38 cellular contexts compared by ENCODE assay signal in the genomic region with DNA sequence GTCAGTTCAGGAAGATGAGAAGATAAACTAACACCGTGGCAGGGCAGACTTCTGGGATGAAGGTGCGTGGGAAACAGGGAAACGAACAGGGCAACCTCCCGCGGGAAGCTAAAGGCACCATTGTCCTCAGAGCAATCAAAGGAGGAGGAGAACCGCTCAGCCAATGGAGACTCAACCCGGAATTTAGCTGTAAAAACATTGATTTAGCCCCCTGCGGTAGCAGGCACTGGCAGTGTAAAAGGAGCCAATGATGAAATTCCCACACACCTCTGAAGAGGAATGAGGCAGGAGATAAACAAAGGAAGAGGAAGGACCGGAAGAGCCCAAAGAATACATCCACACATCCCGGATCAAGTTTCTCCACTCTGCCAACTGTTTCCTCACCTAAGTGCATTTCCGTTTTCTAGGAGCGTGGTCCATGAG. TPM values are rescaled to one million over a fixed set of nuclear protein-coding genes. Genes with fewer than 3 reads are reported as not detected.
DNase-seq lines count a peak whose midpoint lies in the region; ATAC-seq and TF ChIP-seq lines count a peak whose summit lies in the region.
"Had no signal": no experiment of that assay in that cellular context is flagged by ENCODE, and none has a peak within 500 bp of the region (broad histone marks: within the 10 kb centered on the region; RNA-seq: fewer than 3 reads in every experiment).

No MANE protein-coding gene starts in this region.

- TF ChIP-seq EP300 in tibial nerve (IDR thresholded peaks at IDR 0.05), result no peak
- TF ChIP-seq EP300 in esophagus muscularis mucosa (IDR thresholded peaks at IDR 0.05), result no peak

- H3K4me3 Mint-ChIP-seq in GM23338, result peak overlapping the region; percentile 48
- no peak overlapping the region for H3K4me3 Mint-ChIP-seq in endodermal cell
- H3K4me3 Mint-ChIP-seq: activated CD4-positive, alpha-beta T cell treated with anti-CD3 and anti-CD28 coated beads for 36 hours; activated CD8-positive, alpha-beta T cell treated with anti-CD3 and anti-CD28 coated beads for 36 hours; activated naive CD4-positive, alpha-beta T cell treated with anti-CD3 and anti-CD28 coated beads, Interleukin-2, amount 10 ng/mL, durations not matched to agents 7 days and 5 days; CD4-positive, CD25-positive, alpha-beta regulatory T cell; memory B cell; neural crest cell; stimulated activated naive CD8-positive, alpha-beta T cell treated with anti-CD3 and anti-CD28 coated beads, Interleukin-15, amount 100 ng/mL, for 72 hours had no signal

- WGBS in endodermal cell (ENCODE audit: insufficient coverage in 1 of 2, insufficient read length in 1 of 2), 2 experiments, result 33 to 42% methylated on average over 10 to 12 of the region's 12 CpGs
- WGBS in tibial nerve, 2 donors, result 47 to 55% methylated on average over 12 of the region's 12 CpGs
- 74% methylated on average over 12 of the region's 12 CpGs for WGBS in esophagus muscularis mucosa

- H3K9me2 ChIP-seq in GM23338 (ENCODE audit: insufficient read depth), result no peaks in the 10 kb centered on the region

- no peak overlapping the region for H2AFZ ChIP-seq in GM23338

- H3K36me3 Mint-ChIP-seq in GM23338 (ENCODE audit: low read depth) (peaks cover 4% of the 10 kb centered on the region; the same call in 1 of the 3 replicates), endodermal cell (ENCODE audit: low read depth) (peaks cover 15% of the 10 kb centered on the region)

- H3K27ac Mint-ChIP-seq in GM23338 (0 out of 2 replicates have a peak overlapping the region, but pooled peaks have one; percentile 49), endodermal cell (peak overlapping the region; percentile 81)
- H3K27ac Mint-ChIP-seq: activated CD4-positive, alpha-beta T cell treated with anti-CD3 and anti-CD28 coated beads for 36 hours; activated CD8-positive, alpha-beta T cell treated with anti-CD3 and anti-CD28 coated beads for 36 hours; activated naive CD4-positive, alpha-beta T cell treated with anti-CD3 and anti-CD28 coated beads, Interleukin-2, amount 10 ng/mL, durations not matched to agents 7 days and 5 days; memory B cell had no signal

- H3K4me2 ChIP-seq in GM23338, result peak overlapping the region; percentile 57

- H3K27me3 Mint-ChIP-seq in GM23338 (ENCODE audit: insufficient read depth, low read depth, poor library complexity) (peaks cover 16% of the 10 kb centered on the region), endodermal cell (ENCODE audit: insufficient read depth) (peaks cover 15% of the 10 kb centered on the region)
- H3K27me3 Mint-ChIP-seq: activated CD4-positive, alpha-beta T cell treated with anti-CD3 and anti-CD28 coated beads for 36 hours; activated CD8-positive, alpha-beta T cell treated with anti-CD3 and anti-CD28 coated beads for 36 hours; activated naive CD4-positive, alpha-beta T cell treated with anti-CD3 and anti-CD28 coated beads, Interleukin-2, amount 10 ng/mL, durations not matched to agents 7 days and 5 days; CD4-positive, CD25-positive, alpha-beta regulatory T cell; memory B cell; stimulated activated naive CD8-positive, alpha-beta T cell treated with anti-CD3 and anti-CD28 coated beads, Interleukin-15, amount 100 ng/mL, for 72 hours had no signal

- peaks cover 23% of the 10 kb centered on the region for H3K4me1 Mint-ChIP-seq in GM23338
- peaks cover 22% of the 10 kb centered on the region for H3K4me1 Mint-ChIP-seq in endodermal cell
- H3K4me1 Mint-ChIP-seq: activated CD4-positive, alpha-beta T cell treated with anti-CD3 and anti-CD28 coated beads for 36 hours; activated naive CD4-positive, alpha-beta T cell treated with anti-CD3 and anti-CD28 coated beads, Interleukin-2, amount 10 ng/mL, durations not matched to agents 7 days and 5 days; memory B cell; stimulated activated naive CD8-positive, alpha-beta T cell treated with anti-CD3 and anti-CD28 coated beads, Interleukin-15, amount 100 ng/mL, for 72 hours had no signal

- H3K9me3 ChIP-seq in endodermal cell (ENCODE audit: control insufficient read depth, low read length) (peaks cover 9% of the 10 kb centered on the region), tibial nerve (peaks cover 0 to 8% (median 0%) of the 10 kb centered on the region in 4 donors), esophagus muscularis mucosa (peaks cover 0 to 7% (median 0%) of the 10 kb centered on the region in 4 donors)
- H3K9me3 ChIP-seq: adrenal gland, colonic mucosa, esophagus squamous epithelium, MG63, thoracic aorta, uterus had no signal

- H3K27ac ChIP-seq in GM23338 (ENCODE audit: low read depth), result no peak overlapping the region
- peak overlapping the region; percentile 55 for H3K27ac ChIP-seq in endodermal cell (ENCODE audit: low read depth, low read length)
- H3K27ac ChIP-seq in tibial nerve, result no peak overlapping the region
- no peak overlapping the region for H3K27ac ChIP-seq in esophagus muscularis mucosa (replicated peaks in 1 of 4)
- H3K27ac ChIP-seq: adrenal gland, brain microvascular endothelial cell, colonic mucosa, esophagus squamous epithelium, foreskin keratinocyte, thoracic aorta, uterus had no signal

- TF ChIP-seq CTCF in GM23338 (conservative IDR thresholded peaks at IDR 0.05; ENCODE audit: low read depth in 2 of 2) (no peak), endodermal cell (conservative IDR thresholded peaks at IDR 0.05) (no peak), tibial nerve (IDR thresholded peaks at IDR 0.05) (no peak), esophagus muscularis mucosa (IDR thresholded peaks at IDR 0.05) (no peak)

- no peak for TF ChIP-seq POLR2A in tibial nerve (IDR thresholded peaks at IDR 0.05)
- no peak for TF ChIP-seq POLR2A in esophagus muscularis mucosa (IDR thresholded peaks at IDR 0.05; ENCODE audit: low read depth)

- H3K4me3 ChIP-seq in GM23338, result peak overlapping the region; percentile 18
- H3K4me3 ChIP-seq in endodermal cell (ENCODE audit: low read length), result peak overlapping the region; percentile 13
- no peak overlapping the region for H3K4me3 ChIP-seq in tibial nerve
- H3K4me3 ChIP-seq in esophagus muscularis mucosa, result no peak overlapping the region
- H3K4me3 ChIP-seq: adrenal gland, colonic mucosa, esophagus squamous epithelium, MG63, thoracic aorta, uterus had no signal

- H4K20me1 ChIP-seq in GM23338 (replicated peaks; ENCODE audit: insufficient read depth), result no peaks in the 10 kb centered on the region

- peak; percentile 85 for DNase-seq in GM23338 (ENCODE audit: low spot score)
- DNase-seq in NCI-H69 (lab: John Stamatoyannopoulos, UW), result peak; percentile 71
- DNase-seq in endodermal cell, result peak; percentile 88
- DNase-seq in iPS-NIHi7 (ENCODE audit: extremely low spot score), result peak; percentile 42
- DNase-seq in tibial nerve (ENCODE audit: low spot score in 2 of 2), result no peak
- DNase-seq in esophagus muscularis mucosa (ENCODE audit: extremely low spot score), result no peak
- DNase-seq in putamen (ENCODE audit: low spot score), result no peak
- no peak for DNase-seq in T-helper 2 cell
- DNase-seq: activated CD4-positive, alpha-beta T cell treated with anti-CD3 and anti-CD28 coated beads for 36 hours; activated CD8-positive, alpha-beta memory T cell treated with anti-CD3 and anti-CD28 coated beads, Interleukin-2, amount 50 U/mL, for 48 hours; activated CD8-positive, alpha-beta T cell treated with anti-CD3 and anti-CD28 coated beads for 36 hours; activated naive CD4-positive, alpha-beta T cell treated with anti-CD3 and anti-CD28 coated beads, Interleukin-2, amount 10 ng/mL, durations not matched to agents 7 days and 5 days; adrenal gland; brain microvascular endothelial cell; Calu3; CD4-positive, CD25-positive, alpha-beta regulatory T cell; colonic mucosa; DND-41; esophagus squamous epithelium; foreskin keratinocyte; GOT3; KG1; MG63; NCI-H1105 treated with DMSO at 0.1 percent for 48 hours; NCI-H2029; NCI-H446 treated with DMSO at 0.1 percent for 48 hours; right cardiac atrium; stimulated activated CD4-positive, alpha-beta T cell treated with anti-CD3 and anti-CD28 coated beads, Interleukin-1b, Interleukin-23, amount 100 ng/mL, for 48 hours; stimulated activated CD8-positive, alpha-beta memory T cell treated with anti-CD3 and anti-CD28 coated beads, Interleukin-4, amount 100 ng/mL, for 48 hours; stimulated activated naive CD8-positive, alpha-beta T cell treated with anti-CD3 and anti-CD28 coated beads, Interleukin-15, amount 100 ng/mL, for 72 hours; T-helper 9 cell; uterus had no signal

- H3K4me1 ChIP-seq in GM23338 (ENCODE audit: insufficient read depth), result peaks cover 5% of the 10 kb centered on the region
- H3K4me1 ChIP-seq in endodermal cell (ENCODE audit: control insufficient read depth, insufficient read depth, low read length), result peaks cover 8% of the 10 kb centered on the region
- H3K4me1 ChIP-seq in tibial nerve, result no peaks in the 10 kb centered on the region
- no peaks in the 10 kb centered on the region for H3K4me1 ChIP-seq in esophagus muscularis mucosa
- H3K4me1 ChIP-seq: adrenal gland, colonic mucosa, esophagus squamous epithelium, uterus had no signal

- no peaks in the 10 kb centered on the region for H3K79me2 ChIP-seq in GM23338 (replicated peaks; ENCODE audit: insufficient read depth)

- peaks cover 13% of the 10 kb centered on the region for H3K27me3 ChIP-seq in GM23338 (ENCODE audit: insufficient read depth)
- no peaks in the 10 kb centered on the region for H3K27me3 ChIP-seq in endodermal cell (ENCODE audit: control insufficient read depth, insufficient read depth, low read length, poor library complexity, severe bottlenecking)
- no peaks in the 10 kb centered on the region for H3K27me3 ChIP-seq in tibial nerve
- no peaks in the 10 kb centered on the region for H3K27me3 ChIP-seq in esophagus muscularis mucosa
- H3K27me3 ChIP-seq: adrenal gland, brain microvascular endothelial cell, colonic mucosa, esophagus squamous epithelium, foreskin keratinocyte, MG63, uterus had no signal

- H3K36me3 ChIP-seq in GM23338 (ENCODE audit: insufficient read depth) (no peaks in the 10 kb centered on the region), endodermal cell (ENCODE audit: control insufficient read depth, insufficient read depth, low read length) (peaks cover 18% of the 10 kb centered on the region), tibial nerve (peaks cover 0 to 40% (median 0%) of the 10 kb centered on the region in 3 donors), esophagus muscularis mucosa (peaks cover 8 to 32% (median 15%) of the 10 kb centered on the region in 4 donors)
- H3K36me3 ChIP-seq: brain microvascular endothelial cell, colonic mucosa, uterus had no signal

- no peak overlapping the region for H3K9ac ChIP-seq in endodermal cell (ENCODE audit: extremely low read depth, low read length, poor library complexity, severe bottlenecking)

- intact Hi-C loops in esophagus muscularis mucosa (cut with DNase I), result no loop called here

- no peaks in the 10 kb centered on the region; the same call in 1 of the 2 replicates for H3F3A ChIP-seq in GM23338 (replicated peaks; ENCODE audit: low read depth)

- ATAC-seq in GM23338, result peak; percentile 94
- ATAC-seq: activated CD4-positive, alpha-beta T cell treated with anti-CD3 and anti-CD28 coated beads for 36 hours; activated CD8-positive, alpha-beta T cell treated with anti-CD3 and anti-CD28 coated beads for 36 hours; foreskin keratinocyte; left lobe of liver; stimulated activated naive CD8-positive, alpha-beta T cell treated with anti-CD3 and anti-CD28 coated beads, Interleukin-15, amount 100 ng/mL, for 72 hours had no signal

- H3K9me3 Mint-ChIP-seq in GM23338, result no peaks in the 10 kb centered on the region
- peaks cover 3% of the 10 kb centered on the region for H3K9me3 Mint-ChIP-seq in endodermal cell
- H3K9me3 Mint-ChIP-seq: activated CD8-positive, alpha-beta T cell treated with anti-CD3 and anti-CD28 coated beads for 36 hours; memory B cell; neural crest cell; stimulated activated naive CD8-positive, alpha-beta T cell treated with anti-CD3 and anti-CD28 coated beads, Interleukin-15, amount 100 ng/mL, for 72 hours had no signal

RNA-seq across cellular contexts. Expression of a gene that starts 19.5 kb away (rescaled TPM):
- 14.7 and 28.9 TPM in 2 replicates for total RNA-seq in GM23338 (2014; rRNA removed; shearing (Covaris generic))
- polyA plus RNA-seq in GM23338 (2016; fragmentation: Nextera tagmentation; extraction: Ambion mirVana), result 5.0 and 6.1 TPM in 2 replicates
- total RNA-seq in endodermal cell (10 to 100 TPM; 25.0 to 30.1 TPM), tibial nerve (10 to 100 TPM; 14.4 to 19.0 (median 17.4) TPM), esophagus muscularis mucosa (10 to 100 TPM; 15.9 to 25.3 (median 22.0) TPM)
- polyA plus RNA-seq in endodermal cell (2013, experiment 1 of 2), result 13.9 TPM
- polyA plus RNA-seq in endodermal cell (2013, experiment 2 of 2), result 12.3 TPM

RNA-seq across cellular contexts. Expression of a gene that starts 59.5 kb away (rescaled TPM):
- total RNA-seq in GM23338 (2014; rRNA removed; shearing (Covaris generic)), result 2.5 and 2.6 TPM in 2 replicates
- 2.8 and 3.1 TPM in 2 replicates for polyA plus RNA-seq in GM23338 (2016; fragmentation: Nextera tagmentation; extraction: Ambion mirVana)
- total RNA-seq in endodermal cell (10 to 100 TPM; 15.6 to 28.0 TPM), tibial nerve (not detected), esophagus muscularis mucosa (not detected)
- 10.3 TPM for polyA plus RNA-seq in endodermal cell (2013, experiment 1 of 2)
- 11.4 TPM for polyA plus RNA-seq in endodermal cell (2013, experiment 2 of 2)
- total RNA-seq: activated CD8-positive, alpha-beta T cell treated with anti-CD3 and anti-CD28 coated beads for 36 hours; CD4-positive, CD25-positive, alpha-beta regulatory T cell; HT1080; left lobe of liver; right cardiac atrium; RPMI7951; thoracic aorta had no signal
- polyA plus RNA-seq: CD4-positive, CD25-positive, alpha-beta regulatory T cell; right cardiac atrium had no signal

Comparison
In these comparisons a context has a peak if more than half of its experiments do, and no peak if none do; other contexts are left out.
1. DNase-seq: peak in GM23338 (single experiment), NCI-H69 (single experiment), endodermal cell (single experiment) and iPS-NIHi7 (single experiment); none in tibial nerve (0 of 2), esophagus muscularis mucosa (single experiment), putamen (single experiment) and T-helper 2 cell (0 of 5).
2. H3K4me3 ChIP-seq: peak in GM23338 (single experiment) and endodermal cell (single experiment); none in tibial nerve (0 of 4) and esophagus muscularis mucosa (0 of 4).